In genomic region chr3:195517030-195517429, GRCh38 we compare ENCODE assay signal across 13 cellular contexts. TPM values are rescaled to one million over a fixed set of nuclear protein-coding genes. Genes with fewer than 3 reads are reported as not detected.
A peak's percentile ranks its signal among the peaks of the same experiment; 100 is the strongest.
DNase-seq lines count a peak whose midpoint lies in the region; ATAC-seq and TF ChIP-seq lines count a peak whose summit lies in the region.
"Had no signal": no experiment of that assay in that cellular context is flagged by ENCODE, and none has a peak within 500 bp of the region (broad histone marks: within the 10 kb centered on the region; RNA-seq: fewer than 3 reads in every experiment).

No MANE protein-coding gene starts in this region.

- no peaks in the 10 kb centered on the region for H3K9me3 ChIP-seq in HEK293 (ENCODE audit: control insufficient read depth, insufficient read depth, low read depth, low read length)
- H3K9me3 ChIP-seq: HAP-1 had no signal

- H3K27ac ChIP-seq in HEK293 (ENCODE audit: extremely low read depth, low read depth, low read length) = no peak overlapping the region
- H3K27ac ChIP-seq: BLaER1 treated with 17β-estradiol and CSF1 and Interleukin-3, amounts not matched to agents 10 nM and 100 nM; GM23248; HL-60 had no signal

- H3K36me3 ChIP-seq in HEK293 (ENCODE audit: control insufficient read depth in 2 of 2, insufficient read depth in 1 of 2, low read length in 2 of 2) = peaks cover 3 to 47% of the 10 kb centered on the region in 2 experiments; a peak in 2 of 3 replicates

- no peaks in the 10 kb centered on the region for H3K27me3 Mint-ChIP-seq in activated CD8-positive, alpha-beta T cell treated with anti-CD3 and anti-CD28 coated beads for 36 hours
- H3K27me3 Mint-ChIP-seq in activated CD8-positive, alpha-beta T cell treated with anti-CD3 and anti-CD28 coated beads, Interleukin-2, amount 10 ng/mL, durations not matched to agents 7 days and 5 days (ENCODE audit: low read depth) = no peaks in the 10 kb centered on the region
- H3K27me3 Mint-ChIP-seq: B cell; CD8-positive, alpha-beta memory T cell had no signal

- peak overlapping the region; percentile 50 for H3K27ac Mint-ChIP-seq in activated CD8-positive, alpha-beta T cell treated with anti-CD3 and anti-CD28 coated beads for 36 hours
- H3K27ac Mint-ChIP-seq in activated CD8-positive, alpha-beta T cell treated with anti-CD3 and anti-CD28 coated beads, Interleukin-2, amount 10 ng/mL, durations not matched to agents 7 days and 5 days = no peak overlapping the region
- H3K27ac Mint-ChIP-seq: B cell had no signal

- intact Hi-C loops in activated CD8-positive, alpha-beta T cell treated with anti-CD3 and anti-CD28 coated beads for 36 hours (cut with micrococcal nuclease) = no loop called here

- POLR2A ChIA-PET in activated CD8-positive, alpha-beta T cell treated with anti-CD3 and anti-CD28 coated beads for 36 hours (lab: Charles Lee) = interaction anchor here (3.5 kb wide), 1 partner anchor 247 kb away, joined by 16 read pairs; the partner anchor contains the start of gene XXYLT1
- POLR2A ChIA-PET in activated CD8-positive, alpha-beta T cell treated with anti-CD3 and anti-CD28 coated beads, Interleukin-2, amount 10 ng/mL, durations not matched to agents 7 days and 5 days (lab: Charles Lee) = no interaction called here
- POLR2A ChIA-PET in HEK293 (lab: Yijun Ruan, JAX) = no interaction called here

- H3K4me1 ChIP-seq in HEK293 (ENCODE audit: control insufficient read depth, insufficient read depth, low read length) = no peaks in the 10 kb centered on the region
- H3K4me1 ChIP-seq: HAP-1 had no signal

- H3K9me3 Mint-ChIP-seq in activated CD8-positive, alpha-beta T cell treated with anti-CD3 and anti-CD28 coated beads for 36 hours = no peaks in the 10 kb centered on the region
- no peaks in the 10 kb centered on the region for H3K9me3 Mint-ChIP-seq in activated CD8-positive, alpha-beta T cell treated with anti-CD3 and anti-CD28 coated beads, Interleukin-2, amount 10 ng/mL, durations not matched to agents 7 days and 5 days (ENCODE audit: insufficient read depth)
- H3K9me3 Mint-ChIP-seq: CD8-positive, alpha-beta memory T cell had no signal

- H3K4me3 ChIP-seq in HEK293 (ENCODE audit: low read depth, low read length) = no peak overlapping the region
- H3K4me3 ChIP-seq: BLaER1 treated with 17β-estradiol and CSF1 and Interleukin-3, amounts not matched to agents 10 nM and 100 nM; GM23248; HAP-1 had no signal

- H3K36me3 Mint-ChIP-seq in activated CD8-positive, alpha-beta T cell treated with anti-CD3 and anti-CD28 coated beads for 36 hours (ENCODE audit: low read depth) = peaks cover 43% of the 10 kb centered on the region
- H3K36me3 Mint-ChIP-seq in activated CD8-positive, alpha-beta T cell treated with anti-CD3 and anti-CD28 coated beads, Interleukin-2, amount 10 ng/mL, durations not matched to agents 7 days and 5 days (ENCODE audit: low read depth) = peaks cover 61% of the 10 kb centered on the region

- TF ChIP-seq CTCF in activated CD8-positive, alpha-beta T cell treated with anti-CD3 and anti-CD28 coated beads for 36 hours (IDR thresholded peaks at IDR 0.05) = no peak
- TF ChIP-seq CTCF in HEK293 (tag by site-specific recombination; IDR thresholded peaks at IDR 0.05) = no peak

- no peak for ATAC-seq in activated CD8-positive, alpha-beta T cell treated with anti-CD3 and anti-CD28 coated beads for 36 hours
- no peak for ATAC-seq in activated CD8-positive, alpha-beta T cell treated with anti-CD3 and anti-CD28 coated beads, Interleukin-2, amount 10 ng/mL, durations not matched to agents 7 days and 5 days
- ATAC-seq in GM19455 (IDR thresholded peaks at IDR 0.05; ENCODE audit: unreplicated experiment) = no peak

- CTCF ChIA-PET in activated CD8-positive, alpha-beta T cell treated with anti-CD3 and anti-CD28 coated beads for 36 hours (lab: Charles Lee) = interaction anchor here (8.4 kb wide), 1 partner anchor 246 kb away, joined by 64 read pairs; the partner anchor contains the start of gene XXYLT1
- CTCF ChIA-PET in activated CD8-positive, alpha-beta T cell treated with anti-CD3 and anti-CD28 coated beads, Interleukin-2, amount 10 ng/mL, durations not matched to agents 7 days and 5 days (lab: Charles Lee) = interaction anchor here (3.4 kb wide), 1 partner anchor 246 kb away, joined by 28 read pairs; the partner anchor contains the start of gene XXYLT1
- CTCF ChIA-PET in HEK293 (lab: Yijun Ruan, JAX) = interaction anchor here (0.7 to 3.4 kb wide), 3 partner anchors 19 to 246 kb away, joined by 3 to 21 read pairs (median 3); partner anchors contain the start of genes APOD and XXYLT1

- H3K4me3 Mint-ChIP-seq in activated CD8-positive, alpha-beta T cell treated with anti-CD3 and anti-CD28 coated beads for 36 hours = no peak overlapping the region
- H3K4me3 Mint-ChIP-seq in activated CD8-positive, alpha-beta T cell treated with anti-CD3 and anti-CD28 coated beads, Interleukin-2, amount 10 ng/mL, durations not matched to agents 7 days and 5 days = no peak overlapping the region
- H3K4me3 Mint-ChIP-seq: B cell; CD8-positive, alpha-beta memory T cell had no signal

- H3K4me1 Mint-ChIP-seq in activated CD8-positive, alpha-beta T cell treated with anti-CD3 and anti-CD28 coated beads for 36 hours (ENCODE audit: low read depth) = peaks cover 27% of the 10 kb centered on the region
- peaks cover 3% of the 10 kb centered on the region for H3K4me1 Mint-ChIP-seq in activated CD8-positive, alpha-beta T cell treated with anti-CD3 and anti-CD28 coated beads, Interleukin-2, amount 10 ng/mL, durations not matched to agents 7 days and 5 days (ENCODE audit: low read depth)

- no peak for DNase-seq in activated CD8-positive, alpha-beta T cell treated with anti-CD3 and anti-CD28 coated beads for 36 hours
- no peak for DNase-seq in activated CD8-positive, alpha-beta T cell treated with anti-CD3 and anti-CD28 coated beads, Interleukin-2, amount 10 ng/mL, durations not matched to agents 7 days and 5 days
- DNase-seq in inferior parietal cortex (ENCODE audit: extremely low spot score) (peak; percentile 0), D341Med (ENCODE audit: low spot score) (no peak)
- DNase-seq: CD8-positive, alpha-beta memory T cell; COR-L47; GM23248 had no signal

TF ChIP-seq in HEK293, 187 proteins besides CTCF, POLR2A, EP300 and RAD21:
- TF ChIP-seq MZF1 (tag by site-specific recombination; IDR thresholded peaks at IDR 0.05; ENCODE audit: borderline replicate concordance) (no peak), PRDM6 (tag by site-specific recombination; IDR thresholded peaks at IDR 0.05) (0 out of 2 replicates have a peak, but pooled peaks have one; percentile 31)

RNA-seq across cellular contexts. Expression of gene PPP1R2, which starts 26.1 kb away (rescaled TPM):
- total RNA-seq in activated CD8-positive, alpha-beta T cell treated with anti-CD3 and anti-CD28 coated beads for 36 hours = 10 to 100 TPM; 86.7 to 89.0 TPM
- total RNA-seq in activated CD8-positive, alpha-beta T cell treated with anti-CD3 and anti-CD28 coated beads, Interleukin-2, amount 10 ng/mL, durations not matched to agents 7 days and 5 days = 10 to 100 TPM; 72.0 to 72.6 TPM
